Comparison of ENCODE assay signal across 1 cellular context in the genomic region with DNA sequence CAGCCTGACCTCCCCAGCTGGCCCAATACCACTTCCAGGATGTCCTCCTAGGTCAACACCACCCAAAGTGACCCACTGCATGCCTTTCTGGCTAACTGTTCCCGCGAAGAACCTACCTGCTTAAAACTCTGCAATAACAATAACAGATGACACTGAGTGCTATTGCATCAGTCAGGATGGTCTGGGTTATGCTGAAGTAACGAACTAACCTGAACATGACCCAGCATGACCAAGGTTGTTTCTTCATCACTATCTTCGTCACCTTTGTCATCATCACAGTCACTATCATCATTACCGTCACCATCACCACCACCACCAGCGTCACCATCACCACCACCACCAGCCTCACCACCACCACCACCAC.
TF ChIP-seq lines count a peak whose summit lies in the region.

No MANE protein-coding gene starts in this region.

TF ChIP-seq in K562, 482 proteins besides CTCF, POLR2A, EP300 and RAD21:
- TF ChIP-seq ZNF699 (CRISPR knock-in tag; IDR thresholded peaks at IDR 0.05; ENCODE audit: insufficient replicate concordance) (no peak), ZKSCAN1 (IDR thresholded peaks at IDR 0.05; ENCODE audit: low read depth, low read length) (peak; percentile 30; the same call in 1 of the 2 replicates), CEBPB (tag; IDR thresholded peaks at IDR 0.05) (peak; percentile 45; the same call in 1 of the 2 replicates), CEBPG (CRISPR knock-in tag; IDR thresholded peaks at IDR 0.05) (peak; percentile 80), CEBPG (tag; conservative IDR thresholded peaks at IDR 0.05 in 1 of 2, IDR thresholded peaks at IDR 0.05 in 1 of 2) (peak in 1 of 2 experiments; percentile 28; a peak in 1 of 4 replicates), ZBTB17 (CRISPR knock-in tag; IDR thresholded peaks at IDR 0.05) (no peak), ZNF12 (CRISPR knock-in tag; IDR thresholded peaks at IDR 0.05) (peak; percentile 95), ATF7 (IDR thresholded peaks at IDR 0.05) (no peak)
- TF ChIP-seq, protein P1, sequence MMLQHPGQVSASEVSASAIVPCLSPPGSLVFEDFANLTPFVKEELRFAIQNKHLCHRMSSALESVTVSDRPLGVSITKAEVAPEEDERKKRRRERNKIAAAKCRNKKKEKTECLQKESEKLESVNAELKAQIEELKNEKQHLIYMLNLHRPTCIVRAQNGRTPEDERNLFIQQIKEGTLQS (IDR thresholded peaks at IDR 0.05), result 0 out of 2 replicates have a peak, but pooled peaks have one; percentile 39
- TF ChIP-seq, protein P1 (CRISPR knock-in tag; conservative IDR thresholded peaks at IDR 0.05), result no peak
